Comparison of ENCODE assay signal across 1 cellular context in genomic region chr9:133528001-133528886, GRCh38.
TF ChIP-seq lines count a peak whose summit lies in the region.

No MANE protein-coding gene starts in this region.

TF ChIP-seq in H1, 55 proteins besides CTCF, POLR2A, EP300 and RAD21:
- TF ChIP-seq FOSL1 (IDR thresholded peaks at IDR 0.05; ENCODE audit: insufficient read depth, low read depth, low read length) (no peak), GABPA (IDR thresholded peaks at IDR 0.05; ENCODE audit: borderline replicate concordance, insufficient read depth, low read length) (no peak), GTF2F1 (IDR thresholded peaks at IDR 0.05; ENCODE audit: borderline replicate concordance, low read depth, low read length) (no peak), RBBP5 (IDR thresholded peaks at IDR 0.05; ENCODE audit: borderline replicate concordance, low read depth, low read length) (no peak), TEAD4 (IDR thresholded peaks at IDR 0.05; ENCODE audit: low read depth, low read length) (peak; percentile 97), SRF (IDR thresholded peaks at IDR 0.05; ENCODE audit: low read depth, low read length) (no peak), SP1 (IDR thresholded peaks at IDR 0.05; ENCODE audit: low read depth, low read length) (no peak), SAP30 (IDR thresholded peaks at IDR 0.05; ENCODE audit: insufficient read depth, insufficient replicate concordance, low read length) (no peak), KDM5A (IDR thresholded peaks at IDR 0.05; ENCODE audit: low read length) (no peak), POLR2AphosphoS5 (IDR thresholded peaks at IDR 0.05; ENCODE audit: low read depth, low read length) (no peak), TCF12 (IDR thresholded peaks at IDR 0.05; ENCODE audit: low read depth, low read length) (0 out of 2 replicates have a peak, but pooled peaks have one; percentile 64), BRCA1 (IDR thresholded peaks at IDR 0.05; ENCODE audit: low read depth, low read length) (no peak), HDAC2 (IDR thresholded peaks at IDR 0.05; ENCODE audit: borderline replicate concordance in 1 of 2, low read depth in 2 of 2, low read length in 2 of 2) (0 out of 4 replicates have a peak, but pooled peaks of 1 of the 2 experiments have one; percentile 15), USF2 (IDR thresholded peaks at IDR 0.05; ENCODE audit: low read length) (no peak), ATF3 (IDR thresholded peaks at IDR 0.05; ENCODE audit: insufficient read depth, low read depth, low read length) (no peak), HDAC6 (IDR thresholded peaks at IDR 0.05; ENCODE audit: low read depth, low read length) (no peak), E2F6 (IDR thresholded peaks at IDR 0.05) (no peak), RFX5 (IDR thresholded peaks at IDR 0.05; ENCODE audit: borderline replicate concordance, low read depth, low read length) (no peak), SP2 (IDR thresholded peaks at IDR 0.05; ENCODE audit: low read length) (no peak), SIRT6 (IDR thresholded peaks at IDR 0.05; ENCODE audit: low read length) (no peak), KDM1A (IDR thresholded peaks at IDR 0.05; ENCODE audit: borderline replicate concordance, low read length) (peak; percentile 95; the same call in 1 of the 2 replicates), BCL11A (IDR thresholded peaks at IDR 0.05; ENCODE audit: low read depth in 2 of 2, low read length in 2 of 2) (no peak), PHF8 (conservative IDR thresholded peaks at IDR 0.05; ENCODE audit: low read depth, low read length) (no peak), EGR1 (IDR thresholded peaks at IDR 0.05; ENCODE audit: borderline replicate concordance, low read depth, low read length) (no peak), CHD1 (IDR thresholded peaks at IDR 0.05; ENCODE audit: low read depth, low read length) (no peak), EZH2 (IDR thresholded peaks at IDR 0.05; ENCODE audit: low read depth, low read length, severe bottlenecking) (no peak), CBX5 (IDR thresholded peaks at IDR 0.05; ENCODE audit: low read depth, low read length) (no peak), SIX5 (IDR thresholded peaks at IDR 0.05; ENCODE audit: low read depth, low read length) (no peak), ATF2 (IDR thresholded peaks at IDR 0.05; ENCODE audit: low read length) (no peak), KDM4A (IDR thresholded peaks at IDR 0.05; ENCODE audit: low read depth, low read length, severe bottlenecking) (no peak), SIN3A (conservative IDR thresholded peaks at IDR 0.05 in 1 of 2, IDR thresholded peaks at IDR 0.05 in 1 of 2; ENCODE audit: low read depth in 1 of 2, low read length in 2 of 2) (peak; percentile 54 to 73; a peak in 1 of 4 replicates), NRF1 (IDR thresholded peaks at IDR 0.05; ENCODE audit: low read depth, low read length) (no peak), JUND (IDR thresholded peaks at IDR 0.05; ENCODE audit: low read length) (no peak), RNF2 (IDR thresholded peaks at IDR 0.05; ENCODE audit: borderline replicate concordance, low read depth, low read length, missing control alignments, poor library complexity, severe bottlenecking) (no peak), CTBP2 (IDR thresholded peaks at IDR 0.05; ENCODE audit: borderline replicate concordance, insufficient read depth, insufficient read length, low read length) (no peak), TBP (IDR thresholded peaks at IDR 0.05; ENCODE audit: low read depth, low read length) (no peak), BACH1 (IDR thresholded peaks at IDR 0.05; ENCODE audit: low read length) (no peak)
